In genomic region chr3:11300970-11301369, GRCh38 we compare ENCODE assay signal across 12 cellular contexts. TPM values are rescaled to one million over a fixed set of nuclear protein-coding genes. Genes with fewer than 3 reads are reported as not detected.
DNase-seq lines count a peak whose midpoint lies in the region; ATAC-seq and TF ChIP-seq lines count a peak whose summit lies in the region.
"Had no signal": no experiment of that assay in that cellular context is flagged by ENCODE, and none has a peak within 500 bp of the region (broad histone marks: within the 10 kb centered on the region; RNA-seq: fewer than 3 reads in every experiment).

No MANE protein-coding gene starts in this region.

- POLR2A ChIA-PET in MCF 10A (lab: Yijun Ruan, JAX) = interaction anchor here (0.7 to 1.4 kb wide), 3 partner anchors 12 to 32 kb away, joined by 3 to 4 read pairs (median 3); no protein-coding TSS in a partner anchor

- BruUV-seq in MCF 10A (replicated peaks; lab: Mats Ljungman, UMichigan) = no TSS peak

- H3K27ac Mint-ChIP-seq in activated CD4-positive, alpha-beta T cell treated with anti-CD3 and anti-CD28 coated beads, Interleukin-2, amount 10 ng/mL, durations not matched to agents 24 days and 14 days = no peak overlapping the region
- H3K27ac Mint-ChIP-seq in stimulated activated naive CD8-positive, alpha-beta T cell treated with anti-CD3 and anti-CD28 coated beads, Interleukin-15, amount 100 ng/mL, for 72 hours = peak overlapping the region; percentile 0 to 60
- H3K27ac Mint-ChIP-seq in MCF 10A (ENCODE audit: low read depth, unreplicated experiment) = no peak overlapping the region
- H3K27ac Mint-ChIP-seq: activated B cell treated with CpG ODN at 0.5 μM for 24 hours had no signal

- H3K36me3 Mint-ChIP-seq in activated CD4-positive, alpha-beta T cell treated with anti-CD3 and anti-CD28 coated beads, Interleukin-2, amount 10 ng/mL, durations not matched to agents 24 days and 14 days (ENCODE audit: low read depth) = peaks cover 63% of the 10 kb centered on the region
- H3K36me3 Mint-ChIP-seq in MCF 10A (ENCODE audit: insufficient read depth, unreplicated experiment) = peaks cover 70% of the 10 kb centered on the region

- H3K4me1 Mint-ChIP-seq in activated CD4-positive, alpha-beta T cell treated with anti-CD3 and anti-CD28 coated beads, Interleukin-2, amount 10 ng/mL, durations not matched to agents 24 days and 14 days = peaks cover 19% of the 10 kb centered on the region
- H3K4me1 Mint-ChIP-seq in stimulated activated naive CD8-positive, alpha-beta T cell treated with anti-CD3 and anti-CD28 coated beads, Interleukin-15, amount 100 ng/mL, for 72 hours = peaks cover 35% of the 10 kb centered on the region
- peaks cover 8% of the 10 kb centered on the region for H3K4me1 Mint-ChIP-seq in MCF 10A (ENCODE audit: insufficient read depth, unreplicated experiment)

- TF ChIP-seq CTCF in MCF 10A (IDR thresholded peaks at IDR 0.05; ENCODE audit: unreplicated experiment) = no peak

- CTCF ChIA-PET in MCF 10A (lab: Yijun Ruan, JAX) = interaction anchor here (1.0 to 2.6 kb wide), 2 partner anchors 22 to 34 kb away, joined by 3 to 11 read pairs; no protein-coding TSS in a partner anchor

- H3K9me3 Mint-ChIP-seq in activated CD4-positive, alpha-beta T cell treated with anti-CD3 and anti-CD28 coated beads, Interleukin-2, amount 10 ng/mL, durations not matched to agents 24 days and 14 days = no peaks in the 10 kb centered on the region
- H3K9me3 Mint-ChIP-seq in stimulated activated naive CD8-positive, alpha-beta T cell treated with anti-CD3 and anti-CD28 coated beads, Interleukin-15, amount 100 ng/mL, for 72 hours = no peaks in the 10 kb centered on the region
- H3K9me3 Mint-ChIP-seq in MCF 10A (ENCODE audit: unreplicated experiment) = no peaks in the 10 kb centered on the region
- H3K9me3 Mint-ChIP-seq: activated B cell treated with CpG ODN at 0.5 μM for 24 hours had no signal

- H3K27me3 Mint-ChIP-seq in activated CD4-positive, alpha-beta T cell treated with anti-CD3 and anti-CD28 coated beads, Interleukin-2, amount 10 ng/mL, durations not matched to agents 24 days and 14 days = no peaks in the 10 kb centered on the region
- H3K27me3 Mint-ChIP-seq in stimulated activated naive CD8-positive, alpha-beta T cell treated with anti-CD3 and anti-CD28 coated beads, Interleukin-15, amount 100 ng/mL, for 72 hours = no peaks in the 10 kb centered on the region
- no peaks in the 10 kb centered on the region for H3K27me3 Mint-ChIP-seq in MCF 10A (ENCODE audit: insufficient read depth, unreplicated experiment)
- H3K27me3 Mint-ChIP-seq: activated B cell treated with CpG ODN at 0.5 μM for 24 hours had no signal

- H3K27ac ChIP-seq in substantia nigra (ENCODE audit: low read depth, low read length, poor library complexity, severe bottlenecking) = no peak overlapping the region
- H3K27ac ChIP-seq: A549, tibial artery had no signal

- intact Hi-C loops in activated CD4-positive, alpha-beta T cell treated with anti-CD3 and anti-CD28 coated beads, Interleukin-2, amount 10 ng/mL, durations not matched to agents 24 days and 14 days (cut with micrococcal nuclease) = no loop called here
- intact Hi-C loops in MCF 10A (cut with micrococcal nuclease) = no loop called here

- DNase-seq in activated CD4-positive, alpha-beta T cell treated with anti-CD3 and anti-CD28 coated beads, Interleukin-2, amount 10 ng/mL, durations not matched to agents 24 days and 14 days = peak; percentile 62
- DNase-seq in activated CD4-positive, alpha-beta T cell treated with anti-CD3 and anti-CD28 coated beads, Interleukin-2, amount 50 U/mL, for 1 hour = no peak
- DNase-seq in RPMI8226 = peak; percentile 3
- no peak for DNase-seq in stimulated activated naive CD8-positive, alpha-beta T cell treated with anti-CD3 and anti-CD28 coated beads, Interleukin-15, amount 100 ng/mL, for 72 hours
- no peak for DNase-seq in MCF 10A (ENCODE audit: unreplicated experiment)
- DNase-seq in AG08395 (ENCODE audit: low spot score) = no peak
- DNase-seq in substantia nigra (lab: John Stamatoyannopoulos, UW) = no peak
- DNase-seq: activated B cell treated with CpG ODN at 0.5 μM for 24 hours, NCI-H226, tibial artery had no signal

- no peak overlapping the region for H3K4me3 Mint-ChIP-seq in activated CD4-positive, alpha-beta T cell treated with anti-CD3 and anti-CD28 coated beads, Interleukin-2, amount 10 ng/mL, durations not matched to agents 24 days and 14 days
- H3K4me3 Mint-ChIP-seq in stimulated activated naive CD8-positive, alpha-beta T cell treated with anti-CD3 and anti-CD28 coated beads, Interleukin-15, amount 100 ng/mL, for 72 hours = peak overlapping the region in 1 of 2 donors; percentile 18
- H3K4me3 Mint-ChIP-seq in MCF 10A (ENCODE audit: unreplicated experiment) = no peak overlapping the region
- H3K4me3 Mint-ChIP-seq: activated B cell treated with CpG ODN at 0.5 μM for 24 hours had no signal

- ATAC-seq in HG02885 (IDR thresholded peaks at IDR 0.05; ENCODE audit: poor library complexity, unreplicated experiment) = peak; percentile 94
- peak; percentile 87 for ATAC-seq in stimulated activated naive CD8-positive, alpha-beta T cell treated with anti-CD3 and anti-CD28 coated beads, Interleukin-15, amount 100 ng/mL, for 72 hours
- ATAC-seq: A549 had no signal

RNA-seq across cellular contexts. Expression of gene ATG7, which starts 28.8 kb away (rescaled TPM):
- 37.7 and 41.4 TPM in 2 replicates for total RNA-seq in activated CD4-positive, alpha-beta T cell treated with anti-CD3 and anti-CD28 coated beads, Interleukin-2, amount 10 ng/mL, durations not matched to agents 24 days and 14 days
- total RNA-seq in MCF 10A (2022) = 52.3 and 54.0 TPM in 2 replicates

Comparison
In these comparisons a context has a peak if more than half of its experiments do, and no peak if none do; other contexts are left out.
1. DNase-seq: peak in activated CD4-positive, alpha-beta T cell treated with anti-CD3 and anti-CD28 coated beads, Interleukin-2, amount 10 ng/mL, durations not matched to agents 24 days and 14 days (single experiment) and RPMI8226 (single experiment); none in activated CD4-positive, alpha-beta T cell treated with anti-CD3 and anti-CD28 coated beads, Interleukin-2, amount 50 U/mL, for 1 hour (single experiment), stimulated activated naive CD8-positive, alpha-beta T cell treated with anti-CD3 and anti-CD28 coated beads, Interleukin-15, amount 100 ng/mL, for 72 hours (0 of 2), MCF 10A (single experiment), AG08395 (single experiment) and substantia nigra (0 of 49).
2. H3K27ac Mint-ChIP-seq: peak in stimulated activated naive CD8-positive, alpha-beta T cell treated with anti-CD3 and anti-CD28 coated beads, Interleukin-15, amount 100 ng/mL, for 72 hours (2 of 2); none in activated CD4-positive, alpha-beta T cell treated with anti-CD3 and anti-CD28 coated beads, Interleukin-2, amount 10 ng/mL, durations not matched to agents 24 days and 14 days (single experiment) and MCF 10A (single experiment).